8 cellular contexts compared by ENCODE assay signal in the genomic region with DNA sequence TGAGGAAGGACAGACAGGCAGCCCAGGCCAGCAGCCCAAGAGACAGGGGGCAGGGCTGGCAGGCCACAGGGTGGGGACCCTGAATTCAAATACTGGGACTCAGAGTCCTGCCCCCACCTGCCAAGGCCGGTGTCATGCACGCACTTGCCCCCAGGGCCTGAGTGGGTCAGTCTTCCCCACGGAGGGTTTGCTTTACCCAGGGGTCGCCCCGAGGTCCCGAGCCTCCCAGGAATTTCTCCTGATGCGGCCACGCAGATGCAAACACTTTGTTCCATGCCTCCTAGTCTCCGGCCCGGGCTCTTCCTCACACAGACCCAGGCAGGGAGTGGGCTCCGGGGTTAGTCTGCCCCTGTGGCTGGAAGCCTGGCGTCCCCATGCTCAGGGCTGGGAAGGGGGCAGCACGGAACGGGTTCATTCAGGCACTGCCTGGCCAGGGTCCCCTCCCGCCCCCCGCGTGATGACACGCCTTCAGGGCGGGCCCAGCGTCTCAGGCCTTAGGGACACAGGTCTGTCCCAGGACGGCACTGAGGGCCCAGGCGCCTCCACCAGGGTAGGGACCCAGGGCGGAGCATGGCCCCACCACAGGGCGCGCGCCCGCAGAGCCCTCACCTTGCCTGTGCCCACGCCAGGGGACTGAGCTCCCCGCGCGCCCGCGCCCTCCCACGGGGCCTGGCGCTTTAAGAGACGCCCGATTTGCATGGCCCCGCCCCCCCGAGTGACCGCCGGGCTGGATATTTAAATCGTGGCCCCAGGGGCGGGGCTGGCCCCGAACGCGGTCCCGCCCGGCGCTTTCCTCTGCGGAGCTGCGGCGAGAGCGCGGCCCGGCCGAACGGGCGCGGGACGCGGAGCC. TPM values are rescaled to one million over a fixed set of nuclear protein-coding genes. Genes with fewer than 3 reads are reported as not detected.
DNase-seq lines count a peak whose midpoint lies in the region; ATAC-seq and TF ChIP-seq lines count a peak whose summit lies in the region.

A gene (plus strand): TSS at position 763 of the 850 bp plus-strand sequence. CDS start 220 bp downstream, outside the sequence.

- TF ChIP-seq POLR2A in right lobe of liver (IDR thresholded peaks at IDR 0.05), result peak; percentile 58

- intact Hi-C loops in right lobe of liver (cut with DNase I), result loop anchor here in 1 of 2 donors (10.0 kb wide), 2 partner anchors 83 to 143 kb away; no protein-coding TSS in a partner anchor

- DNase-seq in GM10266 (ENCODE audit: extremely low spot score), result peak; percentile 67
- peak; percentile 40 to 53 for DNase-seq in NCI-H1930 (lab: John Stamatoyannopoulos, UW)
- DNase-seq in activated CD4-positive, alpha-beta T cell treated with anti-CD3 and anti-CD28 coated beads, Interleukin-2, amount 50 U/mL, for 1 hour, result peak; percentile 42
- DNase-seq in right lobe of liver, result peak; percentile 93 to 94 (median 93)
- peak in 2 of 3 donors; percentile 22 to 60 for DNase-seq in stimulated activated CD4-positive, alpha-beta T cell treated with anti-CD3 and anti-CD28 coated beads, TNF-alpha, amount 100 ng/mL, for 48 hours (ENCODE audit: low read depth in 3 of 3)
- DNase-seq in NCI-H1694 treated with DMSO at 0.1 percent for 48 hours (lab: John Stamatoyannopoulos, UW), result no peak

- H3K4me1 ChIP-seq in duodenal mucosa (ENCODE audit: control insufficient read depth in 1 of 2, insufficient read depth in 2 of 2, low read length in 2 of 2), result peaks cover 5 to 19% of the 10 kb centered on the region in 2 donors
- H3K4me1 ChIP-seq in right lobe of liver, result peaks cover 0 to 57% (median 23%) of the 10 kb centered on the region in 4 donors

- TF ChIP-seq CTCF in GM10266 (IDR thresholded peaks at IDR 0.05; ENCODE audit: control insufficient read depth, insufficient read depth, low read depth, missing control alignments) (no peak), right lobe of liver (IDR thresholded peaks at IDR 0.05) (no peak)

- peak; percentile 76 to 87 (median 82) for ATAC-seq in right lobe of liver
- no peak for ATAC-seq in HG02884 (IDR thresholded peaks at IDR 0.05; ENCODE audit: unreplicated experiment)

- 14% methylated on average over 4 of the region's 61 CpGs for WGBS in right lobe of liver (ENCODE audit: insufficient coverage, low coverage, low lambda C conversion rate, missing lambda C conversion rate)

- H3K27ac ChIP-seq in duodenal mucosa (ENCODE audit: low read depth, low read length), result peak within 1 kb of the TSS; percentile 81
- peak within 1 kb of the TSS; percentile 75 to 91 (median 75) for H3K27ac ChIP-seq in right lobe of liver

- H3K27me3 ChIP-seq in duodenal mucosa (ENCODE audit: control insufficient read depth in 1 of 2, insufficient read depth in 2 of 2, low read length in 2 of 2) (no peaks in the 10 kb centered on the region), right lobe of liver (no peaks in the 10 kb centered on the region)

- peaks cover 0 to under 1% of the 10 kb centered on the region in 2 donors for H3K36me3 ChIP-seq in duodenal mucosa (ENCODE audit: control insufficient read depth in 1 of 2, insufficient read depth in 2 of 2, low read length in 2 of 2)
- H3K36me3 ChIP-seq in right lobe of liver, result no peaks in the 10 kb centered on the region

- H3K9me3 ChIP-seq in duodenal mucosa (ENCODE audit: control insufficient read depth in 1 of 2, low read length in 2 of 2) (peaks cover 0 to under 1% of the 10 kb centered on the region in 2 donors), right lobe of liver (no peaks in the 10 kb centered on the region)

- H3K4me3 ChIP-seq in duodenal mucosa (ENCODE audit: low read depth in 1 of 2, low read length in 2 of 2) (peak within 1 kb of the TSS; percentile 67), right lobe of liver (peak within 1 kb of the TSS; percentile 57 to 88 (median 77))

- H3K9ac ChIP-seq in duodenal mucosa (ENCODE audit: low read depth in 1 of 2, low read length in 2 of 2), result peak within 1 kb of the TSS; percentile 47 to 48

RNA-seq across cellular contexts. Expression of the gene that starts here (rescaled TPM):
- 10 to 100 TPM in 4 of 6 experiments, 1 to 10 TPM in 2; 7.4 to 27.8 (median 13.2) TPM for total RNA-seq in right lobe of liver
